In the genomic region with DNA sequence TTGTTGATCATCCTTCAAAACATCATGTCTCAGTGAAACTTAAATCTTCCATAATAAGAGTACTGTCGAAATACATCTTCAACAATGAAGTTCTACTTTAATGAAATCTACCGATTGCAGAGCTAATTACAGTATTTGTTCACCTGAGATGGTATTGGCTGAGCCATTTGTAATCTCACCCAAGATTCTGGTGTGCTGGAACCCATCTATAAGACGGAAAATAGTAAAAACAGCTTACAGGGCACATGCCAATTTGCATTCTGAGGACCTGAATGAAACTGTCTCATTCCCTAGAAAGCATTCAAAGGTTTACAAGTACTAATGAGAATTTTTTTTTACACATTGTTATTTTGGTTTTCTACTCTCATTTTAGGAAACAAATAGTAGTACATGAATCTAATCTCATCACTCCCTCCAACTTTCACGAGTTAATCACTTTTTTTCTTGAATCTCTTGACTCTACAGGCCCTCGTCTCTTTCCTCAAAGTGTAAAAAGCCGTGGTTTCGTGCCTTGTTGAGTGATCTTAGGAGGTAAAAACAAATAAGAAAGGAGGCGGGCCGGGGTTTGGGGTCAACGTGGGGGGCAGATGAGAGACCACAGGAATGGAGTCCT, we compare ENCODE assay signal across 8 cellular contexts. TPM values are rescaled to one million over a fixed set of nuclear protein-coding genes. Genes with fewer than 3 reads are reported as not detected.
A peak's percentile ranks its signal among the peaks of the same experiment; 100 is the strongest.
DNase-seq lines count a peak whose midpoint lies in the region; ATAC-seq and TF ChIP-seq lines count a peak whose summit lies in the region.

No MANE protein-coding gene starts in this region.

- CTCF ChIA-PET in activated CD8-positive, alpha-beta T cell treated with anti-CD3 and anti-CD28 coated beads, Interleukin-2, amount 10 ng/mL, durations not matched to agents 7 days and 5 days (lab: Charles Lee): interaction anchor here (0.8 to 1.2 kb wide), 3 partner anchors 12 to 200 kb away, joined by 3 to 5 read pairs (median 5); no protein-coding TSS in a partner anchor

- peaks cover 2% of the 10 kb centered on the region; the same call in 1 of the 2 replicates for H3K36me3 ChIP-seq in GM06990 (ENCODE audit: control insufficient read depth, insufficient read depth, low read length)

- peak; percentile 0 for ATAC-seq in HG02870 (IDR thresholded peaks at IDR 0.05; ENCODE audit: unreplicated experiment)
- no peak for ATAC-seq in activated CD8-positive, alpha-beta T cell treated with anti-CD3 and anti-CD28 coated beads, Interleukin-2, amount 10 ng/mL, durations not matched to agents 7 days and 5 days
- no peak for ATAC-seq in stimulated activated naive B cell treated with anti-CD40 and anti-IgM and Interleukin-4, amounts not matched to agents 10 μg/mL and 1 μg/mL and 100 μg/mL, for 72 hours (replicated peaks)
- no peak for ATAC-seq in GM18873 (IDR thresholded peaks at IDR 0.05; ENCODE audit: low FRiP score, unreplicated experiment)

- H3K4me3 Mint-ChIP-seq in activated CD8-positive, alpha-beta T cell treated with anti-CD3 and anti-CD28 coated beads, Interleukin-2, amount 10 ng/mL, durations not matched to agents 7 days and 5 days: peak overlapping the region; percentile 84
- H3K4me3 Mint-ChIP-seq in stimulated activated naive B cell treated with anti-CD40 and anti-IgM and Interleukin-4, amounts not matched to agents 10 μg/mL and 1 μg/mL and 100 μg/mL, for 72 hours: peak overlapping the region; percentile 97 to 99

- H3K9me3 Mint-ChIP-seq in activated CD8-positive, alpha-beta T cell treated with anti-CD3 and anti-CD28 coated beads, Interleukin-2, amount 10 ng/mL, durations not matched to agents 7 days and 5 days (ENCODE audit: insufficient read depth): no peaks in the 10 kb centered on the region
- peaks cover 10 to 19% of the 10 kb centered on the region in 2 donors for H3K9me3 Mint-ChIP-seq in stimulated activated naive B cell treated with anti-CD40 and anti-IgM and Interleukin-4, amounts not matched to agents 10 μg/mL and 1 μg/mL and 100 μg/mL, for 72 hours

- H3K27ac Mint-ChIP-seq in activated CD8-positive, alpha-beta T cell treated with anti-CD3 and anti-CD28 coated beads, Interleukin-2, amount 10 ng/mL, durations not matched to agents 7 days and 5 days: peak overlapping the region; percentile 88
- H3K27ac Mint-ChIP-seq in stimulated activated naive B cell treated with anti-CD40 and anti-IgM and Interleukin-4, amounts not matched to agents 10 μg/mL and 1 μg/mL and 100 μg/mL, for 72 hours: peak overlapping the region; percentile 96

- peaks cover 37% of the 10 kb centered on the region for H3K36me3 Mint-ChIP-seq in activated CD8-positive, alpha-beta T cell treated with anti-CD3 and anti-CD28 coated beads, Interleukin-2, amount 10 ng/mL, durations not matched to agents 7 days and 5 days (ENCODE audit: low read depth)
- peaks cover 25 to 42% of the 10 kb centered on the region in 2 donors for H3K36me3 Mint-ChIP-seq in stimulated activated naive B cell treated with anti-CD40 and anti-IgM and Interleukin-4, amounts not matched to agents 10 μg/mL and 1 μg/mL and 100 μg/mL, for 72 hours

- peak overlapping the region; percentile 98 for H3K4me3 ChIP-seq in GM06990 (replicated peaks; ENCODE audit: low read depth, low read length)
- H3K4me3 ChIP-seq in iPS-11a (ENCODE audit: low read depth, low read length): peak overlapping the region; percentile 93

- no peaks in the 10 kb centered on the region for H3K27me3 ChIP-seq in GM06990 (replicated peaks; ENCODE audit: control insufficient read depth, insufficient read depth, low read length)

- POLR2A ChIA-PET in activated CD8-positive, alpha-beta T cell treated with anti-CD3 and anti-CD28 coated beads, Interleukin-2, amount 10 ng/mL, durations not matched to agents 7 days and 5 days (lab: Charles Lee): no interaction called here

- DNase-seq in GM06990 (ENCODE audit: extremely low read depth, insufficient read length): no peak
- DNase-seq in activated CD8-positive, alpha-beta T cell treated with anti-CD3 and anti-CD28 coated beads, Interleukin-2, amount 10 ng/mL, durations not matched to agents 7 days and 5 days: peak; percentile 46
- no peak for DNase-seq in stimulated activated naive B cell treated with anti-CD40 and anti-IgM and Interleukin-4, amounts not matched to agents 10 μg/mL and 1 μg/mL and 100 μg/mL, for 72 hours
- no peak for DNase-seq in hepatic stellate cell (ENCODE audit: low spot score)
- no peak for DNase-seq in posterior cingulate gyrus

- no peak for TF ChIP-seq CTCF in GM06990 (IDR thresholded peaks at IDR 0.05; ENCODE audit: insufficient read depth, low read length, poor library complexity, severe bottlenecking)

- H3K27me3 Mint-ChIP-seq in activated CD8-positive, alpha-beta T cell treated with anti-CD3 and anti-CD28 coated beads, Interleukin-2, amount 10 ng/mL, durations not matched to agents 7 days and 5 days (ENCODE audit: low read depth): no peaks in the 10 kb centered on the region
- no peaks in the 10 kb centered on the region for H3K27me3 Mint-ChIP-seq in stimulated activated naive B cell treated with anti-CD40 and anti-IgM and Interleukin-4, amounts not matched to agents 10 μg/mL and 1 μg/mL and 100 μg/mL, for 72 hours

- H3K4me1 Mint-ChIP-seq in activated CD8-positive, alpha-beta T cell treated with anti-CD3 and anti-CD28 coated beads, Interleukin-2, amount 10 ng/mL, durations not matched to agents 7 days and 5 days (ENCODE audit: low read depth): peaks cover 41% of the 10 kb centered on the region
- H3K4me1 Mint-ChIP-seq in stimulated activated naive B cell treated with anti-CD40 and anti-IgM and Interleukin-4, amounts not matched to agents 10 μg/mL and 1 μg/mL and 100 μg/mL, for 72 hours: peaks cover 30 to 69% of the 10 kb centered on the region in 2 donors

- intact Hi-C loops in posterior cingulate gyrus (cut with DNase I): no loop called here

RNA-seq across cellular contexts. Expression of a gene that starts 1.0 kb away (rescaled TPM):
- total RNA-seq in activated CD8-positive, alpha-beta T cell treated with anti-CD3 and anti-CD28 coated beads, Interleukin-2, amount 10 ng/mL, durations not matched to agents 7 days and 5 days: 10 to 100 TPM; 18.2 to 18.7 TPM

RNA-seq across cellular contexts. Expression of a gene that starts 1.0 kb away (rescaled TPM):
- 10 to 100 TPM; 15.2 to 15.9 TPM for total RNA-seq in activated CD8-positive, alpha-beta T cell treated with anti-CD3 and anti-CD28 coated beads, Interleukin-2, amount 10 ng/mL, durations not matched to agents 7 days and 5 days

RNA-seq across cellular contexts. Expression of a gene that starts 12.9 kb away (rescaled TPM):
- under 1 TPM; 0.21 to 0.31 TPM for total RNA-seq in activated CD8-positive, alpha-beta T cell treated with anti-CD3 and anti-CD28 coated beads, Interleukin-2, amount 10 ng/mL, durations not matched to agents 7 days and 5 days
